ENCODE assay signal across 22 cellular contexts in the genomic region with DNA sequence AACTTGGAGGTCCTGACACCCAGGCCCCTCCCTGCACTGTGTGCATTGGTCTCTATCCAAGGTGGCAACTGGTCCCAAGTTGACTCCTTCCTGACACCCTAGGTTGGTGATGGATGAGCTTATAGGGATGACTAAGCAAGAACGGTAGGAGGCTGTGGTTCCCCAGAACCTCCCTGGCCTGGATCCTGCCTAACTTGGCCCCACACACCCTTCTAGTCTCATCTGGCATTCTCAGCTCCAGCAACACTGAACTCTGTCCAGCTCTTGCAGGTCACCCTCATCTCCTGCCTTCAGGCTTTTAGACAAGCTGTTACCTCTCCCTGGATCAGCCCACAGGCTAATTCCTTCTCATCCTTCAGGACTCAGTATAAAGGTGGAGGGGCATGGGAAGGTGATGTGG. TPM values are rescaled to one million over a fixed set of nuclear protein-coding genes. Genes with fewer than 3 reads are reported as not detected.
A peak's percentile ranks its signal among the peaks of the same experiment; 100 is the strongest.
DNase-seq lines count a peak whose midpoint lies in the region; ATAC-seq and TF ChIP-seq lines count a peak whose summit lies in the region.
"Had no signal": no experiment of that assay in that cellular context is flagged by ENCODE, and none has a peak within 500 bp of the region (broad histone marks: within the 10 kb centered on the region; RNA-seq: fewer than 3 reads in every experiment).

No MANE protein-coding gene starts in this region.

- no peak for TF ChIP-seq CTCF in esophagus squamous epithelium (IDR thresholded peaks at IDR 0.05)
- no peak for TF ChIP-seq CTCF in GM10248 (IDR thresholded peaks at IDR 0.05; ENCODE audit: control extremely low read depth, extremely low read depth, low read depth, missing control alignments)

- TF ChIP-seq POLR2A in esophagus squamous epithelium (IDR thresholded peaks at IDR 0.05): peak in 1 of 4 donors; percentile 19

- DNase-seq in activated naive CD8-positive, alpha-beta T cell treated with anti-CD3 and anti-CD28 coated beads, Interleukin-2, amount 50 U/mL, for 24 hours: no peak
- no peak for DNase-seq in activated naive CD8-positive, alpha-beta T cell treated with anti-CD3 and anti-CD28 coated beads for 36 hours
- peak; percentile 45 for DNase-seq in RPMI7951 (ENCODE audit: low read depth)
- DNase-seq in esophagus squamous epithelium (lab: John Stamatoyannopoulos, UW): no peak
- peak; percentile 38 for DNase-seq in renal cortical epithelial cell (ENCODE audit: low read depth)
- DNase-seq in stimulated activated CD4-positive, alpha-beta T cell treated with anti-CD3 and anti-CD28 coated beads, Interleukin-4, amount 100 ng/mL, for 4 hours: no peak
- DNase-seq in GM10248 (ENCODE audit: extremely low spot score): no peak
- DNase-seq: ACHN; activated CD4-positive, alpha-beta T cell treated with anti-CD3 and anti-CD28 coated beads, Interleukin-2, amount 10 ng/mL, durations not matched to agents 7 days and 5 days; activated gamma-delta T cell treated with Interleukin-2 at 50 U/mL for 16 hours; amygdala; CD4-positive, alpha-beta T cell; effector memory CD8-positive, alpha-beta T cell; HCEC 1CT; heart right ventricle; lower lobe of right lung; NCI-H1930; occipital lobe; RPMI8226 had no signal

- WGBS in esophagus squamous epithelium, 2 donors: 11 to 22% methylated on average over 1 of the region's 1 CpG

- H3K36me3 ChIP-seq in esophagus squamous epithelium: no peaks in the 10 kb centered on the region
- H3K36me3 ChIP-seq: heart right ventricle, lower lobe of right lung had no signal

- H3K9me3 Mint-ChIP-seq in activated naive CD8-positive, alpha-beta T cell treated with anti-CD3 and anti-CD28 coated beads, Interleukin-2, amount 50 U/mL, for 24 hours: no peaks in the 10 kb centered on the region
- H3K9me3 Mint-ChIP-seq in activated naive CD8-positive, alpha-beta T cell treated with anti-CD3 and anti-CD28 coated beads for 36 hours: no peaks in the 10 kb centered on the region
- H3K9me3 Mint-ChIP-seq: activated CD4-positive, alpha-beta T cell treated with anti-CD3 and anti-CD28 coated beads, Interleukin-2, amount 10 ng/mL, durations not matched to agents 7 days and 5 days; CD4-positive, alpha-beta T cell; effector memory CD8-positive, alpha-beta T cell; IgD-negative memory B cell had no signal

- intact Hi-C loops in esophagus squamous epithelium (cut with DNase I): no loop called here

- ATAC-seq in activated naive CD8-positive, alpha-beta T cell treated with anti-CD3 and anti-CD28 coated beads, Interleukin-2, amount 50 U/mL, for 24 hours: peak; percentile 14
- no peak for ATAC-seq in HG02642 (IDR thresholded peaks at IDR 0.05; ENCODE audit: poor library complexity, unreplicated experiment)
- ATAC-seq: effector memory CD8-positive, alpha-beta T cell had no signal

- H3K27ac Mint-ChIP-seq in activated naive CD8-positive, alpha-beta T cell treated with anti-CD3 and anti-CD28 coated beads, Interleukin-2, amount 50 U/mL, for 24 hours: no peak overlapping the region
- H3K27ac Mint-ChIP-seq in activated naive CD8-positive, alpha-beta T cell treated with anti-CD3 and anti-CD28 coated beads for 36 hours: no peak overlapping the region
- H3K27ac Mint-ChIP-seq: activated CD4-positive, alpha-beta T cell treated with anti-CD3 and anti-CD28 coated beads, Interleukin-2, amount 10 ng/mL, durations not matched to agents 7 days and 5 days; CD4-positive, alpha-beta T cell; effector memory CD8-positive, alpha-beta T cell; IgD-negative memory B cell had no signal

- no peak overlapping the region for H3K4me3 ChIP-seq in esophagus squamous epithelium
- H3K4me3 ChIP-seq: heart right ventricle, lower lobe of right lung had no signal

- CTCF ChIA-PET in GM10248 (lab: Yijun Ruan, JAX): interaction anchor here (0.7 to 2.5 kb wide), 3 partner anchors 11 to 36 kb away, joined by 3 to 13 read pairs (median 5); no protein-coding TSS in a partner anchor

- H3K4me1 ChIP-seq in esophagus squamous epithelium: peaks cover 0 to 55% (median 15%) of the 10 kb centered on the region in 3 donors
- H3K4me1 ChIP-seq: lower lobe of right lung had no signal

- no peaks in the 10 kb centered on the region for H3K27me3 Mint-ChIP-seq in activated naive CD8-positive, alpha-beta T cell treated with anti-CD3 and anti-CD28 coated beads, Interleukin-2, amount 50 U/mL, for 24 hours
- no peaks in the 10 kb centered on the region for H3K27me3 Mint-ChIP-seq in activated naive CD8-positive, alpha-beta T cell treated with anti-CD3 and anti-CD28 coated beads for 36 hours
- H3K27me3 Mint-ChIP-seq: activated CD4-positive, alpha-beta T cell treated with anti-CD3 and anti-CD28 coated beads, Interleukin-2, amount 10 ng/mL, durations not matched to agents 7 days and 5 days; CD4-positive, alpha-beta T cell; effector memory CD8-positive, alpha-beta T cell had no signal

- H3K27me3 ChIP-seq in esophagus squamous epithelium: no peaks in the 10 kb centered on the region
- H3K27me3 ChIP-seq: heart right ventricle had no signal

- peaks cover 3% of the 10 kb centered on the region for H3K4me1 Mint-ChIP-seq in activated naive CD8-positive, alpha-beta T cell treated with anti-CD3 and anti-CD28 coated beads, Interleukin-2, amount 50 U/mL, for 24 hours
- no peaks in the 10 kb centered on the region for H3K4me1 Mint-ChIP-seq in activated naive CD8-positive, alpha-beta T cell treated with anti-CD3 and anti-CD28 coated beads for 36 hours
- H3K4me1 Mint-ChIP-seq: IgD-negative memory B cell had no signal

- H3K27ac ChIP-seq in esophagus squamous epithelium: peak overlapping the region; percentile 53 to 86 (median 81)
- H3K27ac ChIP-seq: heart right ventricle, HL-60, lower lobe of right lung had no signal

- H3K4me3 Mint-ChIP-seq in activated naive CD8-positive, alpha-beta T cell treated with anti-CD3 and anti-CD28 coated beads, Interleukin-2, amount 50 U/mL, for 24 hours: no peak overlapping the region
- H3K4me3 Mint-ChIP-seq in activated naive CD8-positive, alpha-beta T cell treated with anti-CD3 and anti-CD28 coated beads for 36 hours: no peak overlapping the region
- H3K4me3 Mint-ChIP-seq: activated CD4-positive, alpha-beta T cell treated with anti-CD3 and anti-CD28 coated beads, Interleukin-2, amount 10 ng/mL, durations not matched to agents 7 days and 5 days; CD4-positive, alpha-beta T cell; effector memory CD8-positive, alpha-beta T cell; IgD-negative memory B cell had no signal

- H3K36me3 Mint-ChIP-seq in activated naive CD8-positive, alpha-beta T cell treated with anti-CD3 and anti-CD28 coated beads, Interleukin-2, amount 50 U/mL, for 24 hours (ENCODE audit: low read depth): no peaks in the 10 kb centered on the region
- H3K36me3 Mint-ChIP-seq in activated naive CD8-positive, alpha-beta T cell treated with anti-CD3 and anti-CD28 coated beads for 36 hours: no peaks in the 10 kb centered on the region

- POLR2A ChIA-PET in GM10248 (lab: Yijun Ruan, JAX): no interaction called here

- H3K9me3 ChIP-seq in esophagus squamous epithelium: no peaks in the 10 kb centered on the region
- H3K9me3 ChIP-seq: heart right ventricle, lower lobe of right lung had no signal

RNA-seq across cellular contexts. Expression of a gene that starts 16.5 kb away (rescaled TPM):
- total RNA-seq in activated naive CD8-positive, alpha-beta T cell treated with anti-CD3 and anti-CD28 coated beads for 36 hours: 1 to 10 TPM; 2.3 to 2.9 TPM
- 1.4 and 1.6 TPM in 2 replicates for total RNA-seq in RPMI7951 (2014; rRNA removed; shearing (Covaris generic))
- total RNA-seq in esophagus squamous epithelium (1,000 to 10,000 TPM; 1,484 to 2,988 (median 2,291) TPM), renal cortical epithelial cell (0.35 and 4.4 TPM in 2 replicates)
- total RNA-seq: occipital lobe had no signal

RNA-seq across cellular contexts. Expression of a gene that starts 28.6 kb away (rescaled TPM):
- total RNA-seq in activated naive CD8-positive, alpha-beta T cell treated with anti-CD3 and anti-CD28 coated beads for 36 hours: not detected
- not detected in 2 replicates for total RNA-seq in RPMI7951 (2014; rRNA removed; shearing (Covaris generic))
- total RNA-seq in esophagus squamous epithelium (under 1 TPM in 2 of 4 donors, not detected in 2; 0.15 to 0.57 TPM), renal cortical epithelial cell (0.25 TPM in 1 of 2 replicates, not detected in the other)
- total RNA-seq: occipital lobe had no signal

RNA-seq across cellular contexts. Expression of a gene that starts 42.8 kb away (rescaled TPM):
- total RNA-seq in activated naive CD8-positive, alpha-beta T cell treated with anti-CD3 and anti-CD28 coated beads for 36 hours: 10 to 100 TPM; 80.8 to 82.2 TPM
- 12.9 and 13.2 TPM in 2 replicates for total RNA-seq in RPMI7951 (2014; rRNA removed; shearing (Covaris generic))
- total RNA-seq in esophagus squamous epithelium: 10 to 100 TPM; 23.6 to 43.7 (median 38.3) TPM
- 25.7 and 33.1 TPM in 2 replicates for total RNA-seq in renal cortical epithelial cell

Comparison
In these comparisons a context has a peak if more than half of its experiments do, and no peak if none do; other contexts are left out.
1. DNase-seq: peak in RPMI7951 (single experiment) and renal cortical epithelial cell (single experiment); none in activated naive CD8-positive, alpha-beta T cell treated with anti-CD3 and anti-CD28 coated beads, Interleukin-2, amount 50 U/mL, for 24 hours (single experiment), activated naive CD8-positive, alpha-beta T cell treated with anti-CD3 and anti-CD28 coated beads for 36 hours (single experiment), esophagus squamous epithelium (single experiment), stimulated activated CD4-positive, alpha-beta T cell treated with anti-CD3 and anti-CD28 coated beads, Interleukin-4, amount 100 ng/mL, for 4 hours (0 of 2) and GM10248 (single experiment).
2. RNA of a gene that starts 16.5 kb away (total RNA-seq): 1,484 to 2,988 TPM in esophagus squamous epithelium; 0.35 to 4.4 TPM in renal cortical epithelial cell, 2.3 to 2.9 TPM in activated naive CD8-positive, alpha-beta T cell treated with anti-CD3 and anti-CD28 coated beads for 36 hours and 1.4 to 1.6 TPM in RPMI7951; every median in the first group is over 100 times any median in the second.